In the genomic region with DNA sequence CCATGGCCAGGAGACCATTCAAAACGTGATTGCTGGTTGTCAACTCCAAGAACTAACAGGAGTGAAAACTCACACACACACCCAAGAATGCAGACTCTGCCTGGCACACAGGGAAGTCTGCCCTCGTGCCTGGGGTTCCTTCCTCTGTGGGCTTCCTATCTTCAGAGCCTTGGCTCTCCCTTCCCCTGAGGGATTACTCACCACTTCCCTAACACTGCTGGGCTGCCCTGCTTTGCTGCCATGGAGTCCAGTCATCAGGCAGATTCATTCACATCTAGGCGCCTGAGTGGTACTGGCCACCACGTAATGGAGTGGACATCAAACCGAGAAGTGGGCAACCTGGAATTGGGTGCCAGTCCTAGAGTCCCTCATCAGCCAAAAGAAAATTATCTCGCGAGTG, we compare ENCODE assay signal across 15 cellular contexts.
A peak's percentile ranks its signal among the peaks of the same experiment; 100 is the strongest.
DNase-seq lines count a peak whose midpoint lies in the region; ATAC-seq and TF ChIP-seq lines count a peak whose summit lies in the region.
"Had no signal": no experiment of that assay in that cellular context is flagged by ENCODE, and none has a peak within 500 bp of the region (broad histone marks: within the 10 kb centered on the region; RNA-seq: fewer than 3 reads in every experiment).

No MANE protein-coding gene starts in this region.

- no peak overlapping the region for H3K14ac ChIP-seq in H9 (ENCODE audit: insufficient read depth, low read length)

- H3K9me3 Mint-ChIP-seq in H9: no peaks in the 10 kb centered on the region
- H3K9me3 Mint-ChIP-seq: activated T-helper 2 cell treated with anti-CD3 and anti-CD28 coated beads, Interferon-gamma antibody, Interleukin-2, Interleukin-4, amounts not matched to agents 10 μg/mL and 5 μg/mL and 100 μg/mL, durations not matched to agents 14 hours and 24 hours and 36 hours; CD8-positive, alpha-beta memory T cell; mesothelial cell of epicardium had no signal

- no peak overlapping the region for H3T11ph ChIP-seq in H9 (ENCODE audit: low read length)

- no peak overlapping the region for H3K4me2 ChIP-seq in H9 (ENCODE audit: insufficient read depth, insufficient read length, low read length)

- H3K36me3 ChIP-seq in neutrophil: no peaks in the 10 kb centered on the region
- H3K36me3 ChIP-seq: gastrocnemius medialis, transverse colon had no signal

- no peak overlapping the region for H3K18ac ChIP-seq in H9 (ENCODE audit: insufficient read length, low read depth, low read length)

- peak; percentile 73 for DNase-seq in GDM1 (lab: John Stamatoyannopoulos, UW)
- peak; percentile 31 for DNase-seq in NOMO-1 treated with DMSO at 0.1 percent for 48 hours (lab: John Stamatoyannopoulos, UW; ENCODE audit: unreplicated experiment)
- peak; percentile 70 for DNase-seq in dermis blood vessel endothelial cell
- DNase-seq in H9: no peak
- DNase-seq in NCI-H1417 (lab: John Stamatoyannopoulos, UW): no peak
- no peak for DNase-seq in HT-29 (ENCODE audit: low spot score)
- DNase-seq: NCI-H187 treated with DMSO at 0.1 percent for 48 hours, RPMI8226, transverse colon had no signal

- peaks cover 44% of the 10 kb centered on the region for H3K27me3 Mint-ChIP-seq in H9 (ENCODE audit: low read depth)

- H3K27me3 ChIP-seq in neutrophil: no peaks in the 10 kb centered on the region
- H3K27me3 ChIP-seq in H9 (ENCODE audit: insufficient read depth, low read length): no peaks in the 10 kb centered on the region
- H3K27me3 ChIP-seq: gastrocnemius medialis had no signal

- no peak overlapping the region for H2BK20ac ChIP-seq in H9 (ENCODE audit: low read depth, low read length, poor library complexity, severe bottlenecking)

- WGBS in H9 (ENCODE audit: extremely low coverage, insufficient read length, low lambda C conversion rate): no CpG with 5 or more reads among the region's 7 CpGs

- H2BK15ac ChIP-seq in H9 (ENCODE audit: low read depth, low read length): no peak overlapping the region

- no peaks in the 10 kb centered on the region for H3K9me3 ChIP-seq in neutrophil
- H3K9me3 ChIP-seq in H9 (ENCODE audit: control insufficient read depth, low read depth, low read length): no peaks in the 10 kb centered on the region
- H3K9me3 ChIP-seq: gastrocnemius medialis, transverse colon had no signal

- no peak for ATAC-seq in GM21717 (IDR thresholded peaks at IDR 0.05; ENCODE audit: unreplicated experiment)
- ATAC-seq: gastrocnemius medialis had no signal

- no peak overlapping the region for H3K9ac ChIP-seq in H9 (ENCODE audit: extremely low read depth, insufficient read length, low read length)

- no peak overlapping the region for H4K5ac ChIP-seq in H9 (ENCODE audit: insufficient read length, low read depth, low read length)

- H3K79me2 ChIP-seq in H9 (ENCODE audit: insufficient read depth, low read length): no peaks in the 10 kb centered on the region

- no peak overlapping the region for H4K8ac ChIP-seq in H9 (replicated peaks; ENCODE audit: insufficient read length, low read depth, low read length)

- peak overlapping the region; percentile 5 for H3K27ac ChIP-seq in neutrophil
- no peak overlapping the region for H3K27ac ChIP-seq in H9 (ENCODE audit: insufficient read length, low read depth, low read length)
- H3K27ac ChIP-seq: gastrocnemius medialis, transverse colon had no signal

- H3K4me3 ChIP-seq in neutrophil (ENCODE audit: low read depth in 1 of 2, low read length in 1 of 2): no peak overlapping the region
- H3K4me3 ChIP-seq: gastrocnemius medialis, transverse colon had no signal

- no peak overlapping the region for H2AFZ ChIP-seq in H9 (ENCODE audit: low read length)

- no peaks in the 10 kb centered on the region for H3K79me1 ChIP-seq in H9 (ENCODE audit: insufficient read depth, low read depth, low read length, poor library complexity, severe bottlenecking)

- no peak overlapping the region for H3K23ac ChIP-seq in H9 (ENCODE audit: insufficient read length, low read depth, low read length)

- H2BK5ac ChIP-seq in H9 (ENCODE audit: insufficient read length, low read length): no peak overlapping the region

- no peaks in the 10 kb centered on the region for H4K20me1 ChIP-seq in H9 (ENCODE audit: control insufficient read depth, insufficient read depth, insufficient read length)

- no peak overlapping the region for H3K4me3 Mint-ChIP-seq in H9
- H3K4me3 Mint-ChIP-seq: mesothelial cell of epicardium had no signal

- H2AK5ac ChIP-seq in H9 (ENCODE audit: insufficient read length, low read length): no peak overlapping the region

- no peak overlapping the region for H2BK12ac ChIP-seq in H9 (ENCODE audit: insufficient read length, low read depth, low read length)

- no peaks in the 10 kb centered on the region for H3K23me2 ChIP-seq in H9 (ENCODE audit: insufficient read length, low read depth, low read length, poor library complexity, severe bottlenecking)

- peaks cover 2 to 9% of the 10 kb centered on the region in 2 experiments; a peak in 2 of 4 replicates for H3K4me1 Mint-ChIP-seq in H9
- H3K4me1 Mint-ChIP-seq: mesothelial cell of epicardium had no signal

- H4K91ac ChIP-seq in H9 (ENCODE audit: insufficient read length, low read depth, low read length): no peak overlapping the region

- H3K36me3 Mint-ChIP-seq in H9 (ENCODE audit: insufficient read depth in 1 of 3, low read depth in 3 of 3): no peaks in the 10 kb centered on the region; a peak in 1 of 7 replicates
- H3K36me3 Mint-ChIP-seq: CD8-positive, alpha-beta memory T cell; mesothelial cell of epicardium had no signal

- no peak overlapping the region for H3K27ac Mint-ChIP-seq in H9
- H3K27ac Mint-ChIP-seq: activated T-helper 2 cell treated with anti-CD3 and anti-CD28 coated beads, Interferon-gamma antibody, Interleukin-2, Interleukin-4, amounts not matched to agents 10 μg/mL and 5 μg/mL and 100 μg/mL, durations not matched to agents 14 hours and 24 hours and 36 hours; CD8-positive, alpha-beta memory T cell; mesothelial cell of epicardium had no signal

- no peak overlapping the region for H3K56ac ChIP-seq in H9 (ENCODE audit: insufficient read length, low read depth, low read length)

- H3K4ac ChIP-seq in H9 (ENCODE audit: low read depth, low read length): no peak overlapping the region

- H2BK120ac ChIP-seq in H9 (ENCODE audit: low read depth, low read length, poor library complexity, severe bottlenecking): no peak overlapping the region

- no peak for TF ChIP-seq CTCF in neutrophil (IDR thresholded peaks at IDR 0.05)
- TF ChIP-seq CTCF in H9 (conservative IDR thresholded peaks at IDR 0.05): no peak

- peaks cover 37 to 44% of the 10 kb centered on the region in 2 experiments for H3K4me1 ChIP-seq in neutrophil (ENCODE audit: control insufficient read depth in 1 of 2, insufficient read depth in 1 of 2, low read depth in 1 of 2, low read length in 1 of 2)
- no peaks in the 10 kb centered on the region for H3K4me1 ChIP-seq in H9 (ENCODE audit: insufficient read depth, low read length)

Comparison
In these comparisons a context has a peak if more than half of its experiments do, and no peak if none do; other contexts are left out.
1. DNase-seq: peak in GDM1 (single experiment), NOMO-1 treated with DMSO at 0.1 percent for 48 hours (single experiment) and dermis blood vessel endothelial cell (single experiment); none in H9 (single experiment), NCI-H1417 (0 of 3) and HT-29 (single experiment).